In genomic region chr9:132181796-132182521, GRCh38 we compare ENCODE assay signal across 12 cellular contexts. TPM values are rescaled to one million over a fixed set of nuclear protein-coding genes. Genes with fewer than 3 reads are reported as not detected.
DNase-seq lines count a peak whose midpoint lies in the region; ATAC-seq and TF ChIP-seq lines count a peak whose summit lies in the region.
"Had no signal": no experiment of that assay in that cellular context is flagged by ENCODE, and none has a peak within 500 bp of the region (broad histone marks: within the 10 kb centered on the region; RNA-seq: fewer than 3 reads in every experiment).

No MANE protein-coding gene starts in this region.

- intact Hi-C loops in body of pancreas (cut with DNase I) = no loop called here

- TF ChIP-seq CTCF in right atrium auricular region (IDR thresholded peaks at IDR 0.05) = no peak
- no peak for TF ChIP-seq CTCF in body of pancreas (IDR thresholded peaks at IDR 0.05)

- DNase-seq in HK-2 (ENCODE audit: unreplicated experiment) = peak; percentile 37
- peak; percentile 83 for DNase-seq in right atrium auricular region (ENCODE audit: low spot score)
- DNase-seq in retina = peak; percentile 79
- no peak for DNase-seq in NCI-H510A (lab: John Stamatoyannopoulos, UW)
- no peak for DNase-seq in cerebellum (ENCODE audit: low spot score)
- no peak for DNase-seq in body of pancreas
- DNase-seq: activated CD4-positive, alpha-beta T cell treated with anti-CD3 and anti-CD28 coated beads, Interleukin-2, amount 50 U/mL, for 1 hour; Caco-2; KG1 had no signal

- ATAC-seq in GM18867 (IDR thresholded peaks at IDR 0.05; ENCODE audit: unreplicated experiment) (no peak), body of pancreas (no peak)
- ATAC-seq: activated T-helper 17 cell treated with anti-CD3 and anti-CD28 coated beads, Interleukin-2, amount 50 U/mL, for 72 hours had no signal

- TF ChIP-seq POLR2A in body of pancreas (IDR thresholded peaks at IDR 0.05) = no peak

- H3K4me1 ChIP-seq in right atrium auricular region (peaks cover 0 to 22% of the 10 kb centered on the region in 2 donors), body of pancreas (peaks cover 2% of the 10 kb centered on the region)
- H3K4me1 ChIP-seq: Caco-2 had no signal

- WGBS in body of pancreas, 2 donors = 67 to 69% methylated on average over 13 to 21 of the region's 22 CpGs

- H3K27me3 ChIP-seq in right atrium auricular region (no peaks in the 10 kb centered on the region), body of pancreas (no peaks in the 10 kb centered on the region)

- H3K27ac ChIP-seq in angular gyrus (ENCODE audit: low read depth, low read length) (peak overlapping the region; percentile 44), right atrium auricular region (peak overlapping the region; percentile 82 to 91), body of pancreas (no peak overlapping the region)

- H3K4me3 ChIP-seq in right atrium auricular region (no peak overlapping the region), body of pancreas (no peak overlapping the region)

- H3K9me3 ChIP-seq in right atrium auricular region (no peaks in the 10 kb centered on the region), body of pancreas (no peaks in the 10 kb centered on the region)
- H3K9me3 ChIP-seq: Caco-2 had no signal

- H3K36me3 ChIP-seq in right atrium auricular region (no peaks in the 10 kb centered on the region), body of pancreas (replicated peaks in 1 of 2; ENCODE audit: insufficient read depth in 1 of 2, low read depth in 2 of 2) (no peaks in the 10 kb centered on the region)

RNA-seq across cellular contexts. Expression of gene NTNG2, which starts 20.1 kb away (rescaled TPM):
- total RNA-seq in right atrium auricular region (10 to 100 TPM in 1 of 2 donors, 1 to 10 TPM in 1; 5.2 to 16.9 TPM), cerebellum (25.0 TPM), body of pancreas (1 to 10 TPM in 1 of 2 donors, under 1 TPM in 1; 0.26 to 2.0 TPM)
- total RNA-seq: Caco-2 had no signal

Comparison
In these comparisons a context has a peak if more than half of its experiments do, and no peak if none do; other contexts are left out.
1. DNase-seq: peak in HK-2 (single experiment), right atrium auricular region (single experiment) and retina (single experiment); none in NCI-H510A (single experiment), cerebellum (single experiment) and body of pancreas (0 of 4).
2. H3K27ac ChIP-seq: peak in angular gyrus (single experiment) and right atrium auricular region (2 of 2); none in body of pancreas (0 of 4).